In the genomic region with DNA sequence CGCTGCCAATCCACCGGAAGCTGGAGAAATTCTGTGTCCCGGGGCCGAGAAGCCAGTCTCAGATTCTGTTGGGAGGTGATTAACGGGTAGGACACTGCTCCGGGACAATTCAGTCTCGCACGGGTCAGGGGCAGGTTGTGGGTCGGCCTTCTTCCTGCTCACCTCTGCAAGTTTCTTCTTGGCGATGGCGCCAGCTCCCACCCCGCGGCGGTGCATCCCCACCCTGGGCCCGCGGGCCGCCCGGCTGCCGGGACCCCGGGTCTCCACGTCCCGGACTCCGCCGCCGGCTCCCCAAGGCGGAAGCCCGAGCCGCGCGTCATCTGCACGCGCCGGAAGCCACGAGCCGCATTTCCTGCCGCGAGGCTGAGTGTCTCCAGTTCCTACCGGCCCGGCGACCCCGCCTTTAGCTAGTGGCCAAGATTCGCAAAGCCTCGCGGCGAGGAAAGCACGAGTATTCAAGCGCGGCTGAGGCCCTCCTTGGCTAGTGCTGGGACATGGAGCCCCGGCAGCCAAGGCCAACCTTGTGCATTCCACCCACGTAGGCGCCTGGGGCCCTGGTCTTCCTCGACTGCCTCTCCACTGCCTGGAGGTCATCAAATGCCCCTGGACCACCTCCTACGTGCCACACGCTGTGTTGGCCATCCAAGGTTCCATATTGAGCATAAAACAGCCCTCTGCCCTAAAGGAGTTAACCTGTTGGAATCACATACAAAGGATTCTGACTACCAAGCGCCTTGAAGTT, we compare ENCODE assay signal across 8 cellular contexts. TPM values are rescaled to one million over a fixed set of nuclear protein-coding genes. Genes with fewer than 3 reads are reported as not detected.
DNase-seq lines count a peak whose midpoint lies in the region; ATAC-seq and TF ChIP-seq lines count a peak whose summit lies in the region.

A gene with protein sequence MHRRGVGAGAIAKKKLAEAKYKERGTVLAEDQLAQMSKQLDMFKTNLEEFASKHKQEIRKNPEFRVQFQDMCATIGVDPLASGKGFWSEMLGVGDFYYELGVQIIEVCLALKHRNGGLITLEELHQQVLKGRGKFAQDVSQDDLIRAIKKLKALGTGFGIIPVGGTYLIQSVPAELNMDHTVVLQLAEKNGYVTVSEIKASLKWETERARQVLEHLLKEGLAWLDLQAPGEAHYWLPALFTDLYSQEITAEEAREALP (minus strand): TSS at position 324 of the 742 bp plus-strand sequence. CDS start 108 bp downstream, at position 216.

- peak within 1 kb of the TSS; percentile 90 for H3K27ac Mint-ChIP-seq in T-cell

- 2 to 3% (median 3%) methylated on average over 46 to 55 of the region's 55 CpGs for WGBS in adipose tissue, 3 donors
- 2 to 5% (median 3%) methylated on average over 29 to 55 of the region's 55 CpGs for WGBS in heart left ventricle, 4 donors
- WGBS in transverse colon (ENCODE audit: low coverage in 1 of 2), 2 donors = 3 to 100% methylated on average over 1 to 43 of the region's 55 CpGs

- H3K4me1 Mint-ChIP-seq in T-cell = peaks cover 15 to 30% (median 15%) of the 10 kb centered on the region in 3 donors

- CTCF ChIA-PET in T-cell (lab: Charles Lee) = interaction anchor here in 1 of 2 donors (1.1 kb wide), 1 partner anchor 80 kb away, joined by 3 read pairs; no protein-coding TSS in a partner anchor

- peak; percentile 22 for DNase-seq in NCI-H1436 treated with DMSO at 0.1 percent for 48 hours (lab: John Stamatoyannopoulos, UW)
- peak; percentile 80 to 95 (median 91) for DNase-seq in T-cell
- peak; percentile 89 to 95 (median 92) for DNase-seq in heart left ventricle
- peak; percentile 82 for DNase-seq in pons (ENCODE audit: low spot score)
- DNase-seq in transverse colon = peak; percentile 93

- no peaks in the 10 kb centered on the region for H3K9me3 ChIP-seq in heart left ventricle
- no peaks in the 10 kb centered on the region for H3K9me3 ChIP-seq in transverse colon

- peaks cover 10% of the 10 kb centered on the region for H3K36me3 Mint-ChIP-seq in T-cell

- H3K9me3 Mint-ChIP-seq in T-cell = no peaks in the 10 kb centered on the region

- POLR2A ChIA-PET in T-cell (lab: Charles Lee) = interaction anchor here (0.6 to 1.5 kb wide), 5 partner anchors 36 to 246 kb away, joined by 3 to 5 read pairs (median 3); a partner anchor contains a TSS

- H3K27ac ChIP-seq in adipose tissue (ENCODE audit: low read depth, low read length) = no peak within 1 kb of the TSS
- H3K27ac ChIP-seq in heart left ventricle = peak within 1 kb of the TSS; percentile 57 to 95 (median 86)
- peak within 1 kb of the TSS; percentile 87 to 91 (median 88) for H3K27ac ChIP-seq in transverse colon

- peak in 1 of 2 donors; percentile 84 for TF ChIP-seq POLR2A in heart left ventricle (IDR thresholded peaks at IDR 0.05)
- peak; percentile 87 for TF ChIP-seq POLR2A in transverse colon (IDR thresholded peaks at IDR 0.05)

- intact Hi-C loops in heart left ventricle (cut with DNase I) = loop anchor here in 2 of 10 donors (2.0 to 10.0 kb wide), 3 partner anchors 36 to 90 kb away; a partner anchor contains a TSS
- intact Hi-C loops in transverse colon (cut with DNase I; ENCODE audit: low total_unique reads) = no loop called here

- peaks cover 0 to 2% of the 10 kb centered on the region in 2 donors for H3K27me3 Mint-ChIP-seq in T-cell

- ATAC-seq in HG02798 (IDR thresholded peaks at IDR 0.05; ENCODE audit: poor library complexity, unreplicated experiment) (peak; percentile 93), T-cell (replicated peaks in 1 of 4) (peak; percentile 92 to 97 (median 96)), heart left ventricle (peak; percentile 94 to 99 (median 98))

- peak within 1 kb of the TSS; percentile 57 for H3K4me3 ChIP-seq in GM12875 (ENCODE audit: low read depth, low read length)
- H3K4me3 ChIP-seq in heart left ventricle = peak within 1 kb of the TSS; percentile 43 to 99 (median 90)
- peak within 1 kb of the TSS; percentile 61 to 93 (median 72) for H3K4me3 ChIP-seq in transverse colon

- TF ChIP-seq CTCF in GM12875 (IDR thresholded peaks at IDR 0.05; ENCODE audit: borderline replicate concordance, insufficient read depth, low read depth, low read length) = no peak
- TF ChIP-seq CTCF in heart left ventricle (IDR thresholded peaks at IDR 0.05) = no peak
- no peak for TF ChIP-seq CTCF in transverse colon (IDR thresholded peaks at IDR 0.05)

- peaks cover 3 to 29% (median 16%) of the 10 kb centered on the region in 12 donors for H3K4me1 ChIP-seq in heart left ventricle
- H3K4me1 ChIP-seq in transverse colon = peaks cover 11 to 26% (median 23%) of the 10 kb centered on the region in 4 donors

- peak within 1 kb of the TSS; percentile 88 to 97 (median 93) for H3K4me3 Mint-ChIP-seq in T-cell

- TF ChIP-seq EP300 in transverse colon (IDR thresholded peaks at IDR 0.05; ENCODE audit: low read depth) = no peak

- H3K27me3 ChIP-seq in heart left ventricle (peaks cover 0 to 6% (median 0%) of the 10 kb centered on the region in 9 donors), transverse colon (peaks cover 2% of the 10 kb centered on the region)

- in situ Hi-C loops in transverse colon (cut with MboI; ENCODE audit: low pct_ligation_motif_present in 1 of 4, low pct_unique_long_range_greater_than_20kb in 1 of 4, low sequenced_read_pairs in 3 of 4) = no loop called here

- peaks cover 0 to 27% (median 23%) of the 10 kb centered on the region in 9 donors for H3K36me3 ChIP-seq in heart left ventricle
- H3K36me3 ChIP-seq in transverse colon = peaks cover 0 to 10% (median 2%) of the 10 kb centered on the region in 4 donors

RNA-seq across cellular contexts. Expression of the gene that starts here (rescaled TPM):
- total RNA-seq in T-cell (10 to 100 TPM; 55.6 to 71.7 (median 65.3) TPM), heart left ventricle (100 to 1,000 TPM in 4 of 9 donors, 10 to 100 TPM in 5; 66.9 to 122 (median 96.1) TPM), transverse colon (10 to 100 TPM; 44.1 to 67.7 (median 62.0) TPM)
- polyA plus RNA-seq in adipose tissue (100 to 1,000 TPM in 2 of 3 donors, 10 to 100 TPM in 1; 71.0 to 172 (median 149) TPM), heart left ventricle (100 to 1,000 TPM; 143 to 144 TPM)

Comparison
In these comparisons a context has a peak if more than half of its experiments do, and no peak if none do; other contexts are left out.
1. DNase-seq: peak in every context shown above with its lines; median percentile 93 in transverse colon; 92 in heart left ventricle; 91 in T-cell; 82 in pons; 22 in NCI-H1436 treated with DMSO at 0.1 percent for 48 hours.